In genomic region chr7:150835702-150836280, GRCh38 we compare ENCODE assay signal across 23 cellular contexts. TPM values are rescaled to one million over a fixed set of nuclear protein-coding genes. Genes with fewer than 3 reads are reported as not detected.
"Had no signal": no experiment of that assay in that cellular context is flagged by ENCODE, and none has a peak within 500 bp of the region (broad histone marks: within the 10 kb centered on the region; RNA-seq: fewer than 3 reads in every experiment).

No MANE protein-coding gene starts in this region.

- H3K27ac ChIP-seq: dorsolateral prefrontal cortex, esophagus squamous epithelium, gastrocnemius medialis, heart right ventricle, left lung, lower lobe of right lung had no signal

- H3K36me3 ChIP-seq: esophagus squamous epithelium, gastrocnemius medialis, heart right ventricle, left lung, lower lobe of right lung had no signal

- H3K27me3 ChIP-seq: gastrocnemius medialis had no signal

- H3K9me3 ChIP-seq: esophagus squamous epithelium, gastrocnemius medialis, heart right ventricle, left lung, lower lobe of right lung, mucosa of descending colon had no signal

- ATAC-seq: gastrocnemius medialis, heart right ventricle, left cardiac atrium, left lung, left ventricle myocardium superior, lower lobe of right lung, mucosa of descending colon had no signal

- H3K4me3 ChIP-seq: dorsolateral prefrontal cortex, esophagus squamous epithelium, gastrocnemius medialis, heart right ventricle, left lung, lower lobe of right lung, mucosa of descending colon had no signal

- H3K4me1 ChIP-seq: esophagus squamous epithelium, gastrocnemius medialis, left lung, lower lobe of right lung had no signal

- DNase-seq: cortex of kidney; dorsolateral prefrontal cortex; effector CD8-positive, alpha-beta T cell; esophagus squamous epithelium; foreskin fibroblast; foreskin melanocyte; gastrocnemius medialis; glutamatergic neuron; heart right ventricle; hippocampal formation; left cardiac atrium; left lung; left ventricle myocardium superior; lower lobe of right lung; mesenchymal stem cell; mucosa of descending colon; naive B cell had no signal

RNA-seq across cellular contexts. Expression of gene AOC1, which starts 16.5 kb away (rescaled TPM):
- total RNA-seq: endothelial cell of umbilical vein, glomerular endothelial cell, lung microvascular endothelial cell, mesothelial cell of epicardium had no signal
- polyA plus RNA-seq: endothelial cell of umbilical vein, keratinocyte had no signal

RNA-seq across cellular contexts. Expression of gene TMEM176A, which starts 35.2 kb away (rescaled TPM):
- total RNA-seq: endothelial cell of umbilical vein, glomerular endothelial cell, lung microvascular endothelial cell, myocyte had no signal
- polyA plus RNA-seq: endothelial cell of umbilical vein, keratinocyte had no signal

RNA-seq across cellular contexts. Expression of gene TMEM176B, which starts 35.6 kb away (rescaled TPM):
- total RNA-seq: endothelial cell of umbilical vein, glomerular endothelial cell, lung microvascular endothelial cell, myocyte had no signal
- polyA plus RNA-seq: keratinocyte had no signal
